In genomic region chr13:28531956-28532225, GRCh38 we compare ENCODE assay signal across 9 cellular contexts. TPM values are rescaled to one million over a fixed set of nuclear protein-coding genes. Genes with fewer than 3 reads are reported as not detected.
DNase-seq lines count a peak whose midpoint lies in the region; ATAC-seq and TF ChIP-seq lines count a peak whose summit lies in the region.
"Had no signal": no experiment of that assay in that cellular context is flagged by ENCODE, and none has a peak within 500 bp of the region (broad histone marks: within the 10 kb centered on the region; RNA-seq: fewer than 3 reads in every experiment).

No MANE protein-coding gene starts in this region.

- H3K9ac ChIP-seq in adipocyte (ENCODE audit: low read length): peak overlapping the region; percentile 15
- H3K9ac ChIP-seq in skeletal muscle satellite cell (ENCODE audit: low read depth, low read length): peak overlapping the region; percentile 59

- H3K4me1 ChIP-seq in adipocyte (ENCODE audit: control insufficient read depth, insufficient read depth, low read length) (peaks cover 27% of the 10 kb centered on the region), skeletal muscle satellite cell (ENCODE audit: control insufficient read depth, insufficient read depth, low read length) (peaks cover 7% of the 10 kb centered on the region)

- H3K4me3 ChIP-seq in GM12864 (ENCODE audit: low read depth, low read length) (peak overlapping the region; percentile 32), adipocyte (ENCODE audit: low read length) (peak overlapping the region; percentile 67), iPS-11a (ENCODE audit: low read depth, low read length) (peak overlapping the region; percentile 78), skeletal muscle satellite cell (ENCODE audit: low read length) (peak overlapping the region; percentile 54)

- DNase-seq in GM12864 (ENCODE audit: low read depth) (no peak), adipocyte (ENCODE audit: low read depth) (no peak), cerebellar nuclear complex (lab: John Stamatoyannopoulos, UW) (no peak)
- DNase-seq: DMS79 had no signal

- H3K27me3 ChIP-seq in adipocyte (replicated peaks; ENCODE audit: control insufficient read depth, insufficient read depth, low read length) (peaks cover 16% of the 10 kb centered on the region), skeletal muscle satellite cell (ENCODE audit: control insufficient read depth, insufficient read depth, low read length) (peaks cover 40% of the 10 kb centered on the region)

- H3K9me3 ChIP-seq in adipocyte (ENCODE audit: control insufficient read depth, low read length): peaks cover 2% of the 10 kb centered on the region
- H3K9me3 ChIP-seq in skeletal muscle satellite cell (replicated peaks; ENCODE audit: low read length): no peaks in the 10 kb centered on the region

- peak overlapping the region; percentile 78 for H3K4me2 ChIP-seq in skeletal muscle satellite cell (ENCODE audit: low read length)

- no peak for TF ChIP-seq CTCF in GM12864 (IDR thresholded peaks at IDR 0.05; ENCODE audit: low read depth, low read length, missing control alignments)

- H3K36me3 ChIP-seq in adipocyte (ENCODE audit: control insufficient read depth, insufficient read depth, low read length, severe bottlenecking) (no peaks in the 10 kb centered on the region), skeletal muscle satellite cell (ENCODE audit: insufficient read depth, low read length) (no peaks in the 10 kb centered on the region)

- ATAC-seq in GM18907 (IDR thresholded peaks at IDR 0.05; ENCODE audit: unreplicated experiment): no peak
- no peak for ATAC-seq in HG03045 (IDR thresholded peaks at IDR 0.05; ENCODE audit: unreplicated experiment)
- ATAC-seq in GM21360 (IDR thresholded peaks at IDR 0.05; ENCODE audit: unreplicated experiment): no peak

RNA-seq across cellular contexts. Expression of gene FLT1, which starts 37.0 kb away (rescaled TPM):
- total RNA-seq in skeletal muscle satellite cell (2012; rRNA removed): not detected in 2 replicates
